Comparison of ENCODE assay signal across 10 cellular contexts in the genomic region with DNA sequence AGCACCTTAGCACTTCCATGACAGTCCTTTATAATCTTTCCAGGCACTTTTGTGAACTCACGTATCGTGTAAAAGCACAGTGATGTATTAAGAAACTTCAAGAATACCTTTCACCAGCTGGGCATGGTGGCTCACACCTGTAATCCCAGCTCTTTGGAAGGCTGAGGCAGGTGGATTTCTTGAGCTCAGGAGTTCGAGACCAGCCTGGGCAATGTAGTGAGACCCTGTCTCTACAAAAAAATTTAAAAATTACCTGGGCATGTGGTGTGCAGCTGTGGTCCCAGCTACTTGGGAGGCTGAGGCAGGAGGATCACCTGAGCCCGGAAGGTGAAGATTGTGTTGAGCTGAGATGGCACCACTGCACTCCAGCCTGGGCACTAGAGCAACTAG. TPM values are rescaled to one million over a fixed set of nuclear protein-coding genes. Genes with fewer than 3 reads are reported as not detected.
DNase-seq lines count a peak whose midpoint lies in the region; ATAC-seq, FAIRE-seq and TF ChIP-seq lines count a peak whose summit lies in the region.
"Not testable (repeated sequence)": the region's sequence is repeated elsewhere in the genome, so short reads cannot be mapped to it uniquely, and the experiment has no call there.
"Had no signal": no experiment of that assay in that cellular context is flagged by ENCODE, and none has a peak within 500 bp of the region (broad histone marks: within the 10 kb centered on the region; RNA-seq: fewer than 3 reads in every experiment).

No MANE protein-coding gene starts in this region.

- not testable (repeated sequence) for H4K20me1 ChIP-seq in Karpas-422 (ENCODE audit: insufficient read depth, low read depth, low read length); K562 (replicated peaks; ENCODE audit: control insufficient read depth, insufficient read depth, low read length)

- DNase-seq in AG10803 (ENCODE audit: low read depth); Karpas-422; K562 (ENCODE audit: extremely low read depth in 1 of 4, low spot score in 3 of 4); fibroblast of villous mesenchyme (ENCODE audit: low read depth); naive thymus-derived CD8-positive, alpha-beta T cell; stimulated activated naive B cell treated with anti-CD40 and anti-IgM and Interleukin-4, amounts not matched to agents 10 μg/mL and 1 μg/mL and 100 μg/mL, for 72 hours: not testable (repeated sequence)
- peak; percentile 19 for DNase-seq in activated CD4-positive, alpha-beta memory T cell treated with anti-CD3 and anti-CD28 coated beads for 36 hours

- ATAC-seq in GM19467 (IDR thresholded peaks at IDR 0.05; ENCODE audit: unreplicated experiment), result peak; percentile 1
- not testable (repeated sequence) for ATAC-seq in K562; stimulated activated naive B cell treated with anti-CD40 and anti-IgM and Interleukin-4, amounts not matched to agents 10 μg/mL and 1 μg/mL and 100 μg/mL, for 72 hours (replicated peaks)
- peak; percentile 5 to 19 for ATAC-seq in naive thymus-derived CD8-positive, alpha-beta T cell

- not testable (repeated sequence) for H3K27me3 ChIP-seq in Karpas-422 (ENCODE audit: low read length); K562 (ENCODE audit: control insufficient read depth in 2 of 2, insufficient read depth in 2 of 2, low read length in 2 of 2)

- H3K27me3 Mint-ChIP-seq in activated CD4-positive, alpha-beta memory T cell treated with anti-CD3 and anti-CD28 coated beads for 36 hours; naive thymus-derived CD8-positive, alpha-beta T cell; stimulated activated naive B cell treated with anti-CD40 and anti-IgM and Interleukin-4, amounts not matched to agents 10 μg/mL and 1 μg/mL and 100 μg/mL, for 72 hours: not testable (repeated sequence)

- H3K4me3 Mint-ChIP-seq in activated CD4-positive, alpha-beta memory T cell treated with anti-CD3 and anti-CD28 coated beads for 36 hours, result peak overlapping the region; percentile 89
- H3K4me3 Mint-ChIP-seq in naive thymus-derived CD8-positive, alpha-beta T cell, result peak overlapping the region; percentile 92 to 98 (median 96)
- H3K4me3 Mint-ChIP-seq in stimulated activated naive B cell treated with anti-CD40 and anti-IgM and Interleukin-4, amounts not matched to agents 10 μg/mL and 1 μg/mL and 100 μg/mL, for 72 hours, result peak overlapping the region; percentile 93 to 98

- TF ChIP-seq EP300 in K562 (IDR thresholded peaks at IDR 0.05; ENCODE audit: low read length), result not testable (repeated sequence)

- FAIRE-seq in K562 (lab: Jason Lieb, UNC), result not testable (repeated sequence)

- not testable (repeated sequence) for TF ChIP-seq RAD21 in K562 (CRISPR knock-in tag; conservative IDR thresholded peaks at IDR 0.05 in 1 of 2, IDR thresholded peaks at IDR 0.05 in 1 of 2)

- intact Hi-C loops in activated CD4-positive, alpha-beta memory T cell treated with anti-CD3 and anti-CD28 coated beads for 36 hours (cut with micrococcal nuclease), result loop anchor here (5.0 kb wide), 1 partner anchor 362 kb away; no protein-coding TSS in a partner anchor
- intact Hi-C loops in K562 (cut with micrococcal nuclease), result not testable (repeated sequence)

- CTCF ChIA-PET in activated CD4-positive, alpha-beta memory T cell treated with anti-CD3 and anti-CD28 coated beads for 36 hours (lab: Charles Lee), result interaction anchor here (1.3 to 1.4 kb wide), 2 partner anchors 39 to 58 kb away, joined by 3 to 7 read pairs; partner anchors contain the start of gene ALKBH2
- CTCF ChIA-PET in K562 (lab: Yijun Ruan, JAX; ENCODE audit: low intra/inter-chr PET ratio), result not testable (repeated sequence)

- TF ChIP-seq CTCF in AG10803 (conservative IDR thresholded peaks at IDR 0.05; ENCODE audit: low read length); K562 (IDR thresholded peaks at IDR 0.05 in 2 of 3, conservative IDR thresholded peaks at IDR 0.05 in 1 of 3; ENCODE audit: insufficient read depth in 2 of 3, low read depth in 1 of 3, low read length in 3 of 3); fibroblast of villous mesenchyme (IDR thresholded peaks at IDR 0.05; ENCODE audit: insufficient read depth, low read depth, low read length): not testable (repeated sequence)

- not testable (repeated sequence) for H3K36me3 Mint-ChIP-seq in activated CD4-positive, alpha-beta memory T cell treated with anti-CD3 and anti-CD28 coated beads for 36 hours; stimulated activated naive B cell treated with anti-CD40 and anti-IgM and Interleukin-4, amounts not matched to agents 10 μg/mL and 1 μg/mL and 100 μg/mL, for 72 hours
- peaks cover 0 to 27% (median 11%) of the 10 kb centered on the region in 3 donors for H3K36me3 Mint-ChIP-seq in naive thymus-derived CD8-positive, alpha-beta T cell

- WGBS in K562 (ENCODE audit: insufficient coverage, low coverage, missing lambda C conversion rate), result 80% methylated on average over 4 of the region's 4 CpGs

- in situ Hi-C loops in K562 (cut with MboI), result not testable (repeated sequence)

- peaks cover 15% of the 10 kb centered on the region for H3K4me1 Mint-ChIP-seq in activated CD4-positive, alpha-beta memory T cell treated with anti-CD3 and anti-CD28 coated beads for 36 hours (ENCODE audit: low read depth)
- peaks cover 7 to 28% (median 19%) of the 10 kb centered on the region in 4 donors for H3K4me1 Mint-ChIP-seq in naive thymus-derived CD8-positive, alpha-beta T cell
- peaks cover 9 to 14% of the 10 kb centered on the region in 2 donors for H3K4me1 Mint-ChIP-seq in stimulated activated naive B cell treated with anti-CD40 and anti-IgM and Interleukin-4, amounts not matched to agents 10 μg/mL and 1 μg/mL and 100 μg/mL, for 72 hours

- peak overlapping the region; percentile 97 for H3K27ac Mint-ChIP-seq in activated CD4-positive, alpha-beta memory T cell treated with anti-CD3 and anti-CD28 coated beads for 36 hours
- H3K27ac Mint-ChIP-seq in naive thymus-derived CD8-positive, alpha-beta T cell, result peak overlapping the region; percentile 93 to 99 (median 96)
- peak overlapping the region; percentile 96 for H3K27ac Mint-ChIP-seq in stimulated activated naive B cell treated with anti-CD40 and anti-IgM and Interleukin-4, amounts not matched to agents 10 μg/mL and 1 μg/mL and 100 μg/mL, for 72 hours

- BruUV-seq in K562 (replicated peaks; lab: Mats Ljungman, UMichigan), result not testable (repeated sequence)

- H3K9me3 Mint-ChIP-seq in activated CD4-positive, alpha-beta memory T cell treated with anti-CD3 and anti-CD28 coated beads for 36 hours; naive thymus-derived CD8-positive, alpha-beta T cell; stimulated activated naive B cell treated with anti-CD40 and anti-IgM and Interleukin-4, amounts not matched to agents 10 μg/mL and 1 μg/mL and 100 μg/mL, for 72 hours: not testable (repeated sequence)

- H3K4me3 ChIP-seq in AG10803 (ENCODE audit: low read length) (peak overlapping the region; percentile 96; the same call in 1 of the 2 replicates), Karpas-422 (ENCODE audit: low read length) (peak overlapping the region; percentile 76), fibroblast of villous mesenchyme (ENCODE audit: low read depth, low read length) (peak overlapping the region; percentile 97)
- not testable (repeated sequence) for H3K4me3 ChIP-seq in K562

- not testable (repeated sequence) for H2AFZ ChIP-seq in Karpas-422 (ENCODE audit: low read length); K562 (ENCODE audit: low read depth, low read length)

- peak overlapping the region; percentile 85 for H3K9ac ChIP-seq in Karpas-422 (ENCODE audit: low read length)
- H3K9ac ChIP-seq in K562 (ENCODE audit: insufficient read depth in 1 of 2, low read depth in 2 of 2, low read length in 2 of 2), result peak overlapping the region in 1 of 2 experiments; percentile 85; a peak in 1 of 4 replicates

- H3K4me2 ChIP-seq in Karpas-422 (ENCODE audit: low read depth, low read length, poor library complexity, severe bottlenecking), result peak overlapping the region; percentile 94
- H3K4me2 ChIP-seq in K562 (ENCODE audit: insufficient read depth, low read length), result 0 out of 2 replicates have a peak overlapping the region, but pooled peaks have one; percentile 89

- not testable (repeated sequence) for TF ChIP-seq POLR2A in K562 (conservative IDR thresholded peaks at IDR 0.05)

- not testable (repeated sequence) for H3K9me3 ChIP-seq in Karpas-422 (ENCODE audit: low read length); K562 (replicated peaks; ENCODE audit: control insufficient read depth, insufficient read depth, low read depth, low read length)

- H3K4me1 ChIP-seq in Karpas-422 (ENCODE audit: low read length), result peaks cover 14% of the 10 kb centered on the region
- not testable (repeated sequence) for H3K4me1 ChIP-seq in K562 (replicated peaks in 1 of 2; ENCODE audit: control insufficient read depth in 2 of 2, insufficient read depth in 2 of 2, low read length in 2 of 2)

- POLR2A ChIA-PET in activated CD4-positive, alpha-beta memory T cell treated with anti-CD3 and anti-CD28 coated beads for 36 hours (lab: Charles Lee), result not testable (repeated sequence)
- POLR2A ChIA-PET in K562 (lab: Yijun Ruan, JAX), result interaction anchor here (1.0 to 1.2 kb wide), 2 partner anchors 12 to 25 kb away, joined by 3 to 4 read pairs; no protein-coding TSS in a partner anchor
- POLR2A ChIA-PET in naive thymus-derived CD8-positive, alpha-beta T cell (lab: Charles Lee), result interaction anchor here (0.6 to 1.5 kb wide), 5 partner anchors 9 to 492 kb away, joined by 3 to 5 read pairs (median 3); partner anchors contain the start of genes ISCU and SSH1

- H3K9me2 ChIP-seq in Karpas-422 (replicated peaks; ENCODE audit: insufficient read depth, low read length), result not testable (repeated sequence)

- H3K36me3 ChIP-seq in Karpas-422 (ENCODE audit: insufficient read depth, low read length); K562 (ENCODE audit: control insufficient read depth, insufficient read depth, low read length): not testable (repeated sequence)

- peak overlapping the region; percentile 47; the same call in 1 of the 2 replicates for H3K27ac ChIP-seq in Karpas-422 (ENCODE audit: low read length)
- not testable (repeated sequence) for H3K27ac ChIP-seq in K562 (ENCODE audit: extremely low read depth, low read depth, low read length)

- H3K79me2 ChIP-seq in Karpas-422 (ENCODE audit: low read length), result peaks cover 23% of the 10 kb centered on the region
- peaks cover 11% of the 10 kb centered on the region; the same call in 1 of the 3 replicates for H3K79me2 ChIP-seq in K562 (ENCODE audit: control insufficient read depth, insufficient read depth, low read length)

- H3K9me1 ChIP-seq in K562 (ENCODE audit: control insufficient read depth, insufficient read depth, low read length), result not testable (repeated sequence)

RNA-seq across cellular contexts. Expression of gene USP30, which starts 1.7 kb away (rescaled TPM):
- total RNA-seq in Karpas-422 (2014; rRNA removed; shearing (Covaris generic); ENCODE audit: low replicate concordance), result 19.3 and 23.7 TPM in 2 replicates
- 10 to 100 TPM; 11.4 to 11.8 TPM for total RNA-seq in activated CD4-positive, alpha-beta memory T cell treated with anti-CD3 and anti-CD28 coated beads for 36 hours
- total RNA-seq in K562 (2011; cell fraction: chromatin; rRNA removed; ENCODE audit: low replicate concordance), result 15.0 and 22.7 TPM in 2 replicates
- total RNA-seq in K562 (2011; cell fraction: nucleolus; rRNA removed), result 9.2 and 12.1 TPM in 2 replicates
- total RNA-seq in K562 (2011; cell fraction: nucleoplasm; rRNA removed), result 13.3 and 15.2 TPM in 2 replicates
- 3.7 and 8.1 TPM in 2 replicates for total RNA-seq in K562 (2014; rRNA removed)
- total RNA-seq in K562 (2014; rRNA removed; fragmentation: Illumina TruSeq; extraction: Trizol), result 2.7 and 3.0 TPM in 2 replicates
- total RNA-seq in K562 (2015; rRNA removed; fragmentation: Illumina TruSeq; extraction: Trizol), result 3.9 and 5.2 TPM in 2 replicates
- total RNA-seq in K562 (2021), result 7.0 and 9.8 TPM in 2 replicates
- 15.1 and 15.2 TPM in 2 replicates for polyA plus RNA-seq in K562 (2011; rRNA removed)
- 12.8 and 24.5 TPM in 2 replicates for polyA plus RNA-seq in K562 (2011; cell fraction: cytosol; rRNA removed)
- polyA plus RNA-seq in K562 (2011; cell fraction: nucleus; rRNA removed), result 27.5 and 29.4 TPM in 2 replicates
- 5.3 and 6.1 TPM in 2 replicates for polyA plus RNA-seq in K562 (2012)
- polyA plus RNA-seq in K562 (2014; fragmentation: Illumina TruSeq; extraction: Trizol), result 8.7 and 9.4 TPM in 2 replicates
- 1 to 10 TPM; 1.4 to 2.6 TPM for polyA plus RNA-seq in K562 (2014; fragmentation: Nextera tagmentation; extraction: Ambion mirVana)
- 5.6 and 8.4 TPM in 2 replicates for polyA plus RNA-seq in K562 (2014; rRNA removed)
- 9.4 and 12.9 TPM in 2 replicates for polyA minus RNA-seq in K562 (2011; rRNA and poly(A)+ RNA removed)
- polyA minus RNA-seq in K562 (2011; cell fraction: cytosol; rRNA and poly(A)+ RNA removed), result 6.4 and 9.4 TPM in 2 replicates
- 6.3 and 7.9 TPM in 2 replicates for polyA minus RNA-seq in K562 (2011; cell fraction: nucleus; rRNA and poly(A)+ RNA removed)
- 8.4 and 9.1 TPM in 2 replicates for total RNA-seq in fibroblast of villous mesenchyme
- total RNA-seq in naive thymus-derived CD8-positive, alpha-beta T cell, result 10 to 100 TPM in 1 of 2 experiments, 1 to 10 TPM in 1; 9.8 to 12.1 TPM
- polyA plus RNA-seq in naive thymus-derived CD8-positive, alpha-beta T cell, result 10 to 100 TPM in 2 of 3 donors, 1 to 10 TPM in 1; 9.8 to 11.5 (median 10.2) TPM

RNA-seq across cellular contexts. Expression of gene SVOP, which starts 33.3 kb away (rescaled TPM):
- total RNA-seq in Karpas-422 (2014; rRNA removed; shearing (Covaris generic); ENCODE audit: low replicate concordance), result 0.04 TPM in 1 of 2 replicates, not detected in the other
- not detected for total RNA-seq in activated CD4-positive, alpha-beta memory T cell treated with anti-CD3 and anti-CD28 coated beads for 36 hours
- not detected in 2 replicates for total RNA-seq in K562 (2011; cell fraction: chromatin; rRNA removed; ENCODE audit: low replicate concordance)
- not detected in 2 replicates for total RNA-seq in K562 (2011; cell fraction: nucleolus; rRNA removed)
- total RNA-seq in K562 (2011; cell fraction: nucleoplasm; rRNA removed), result 0.07 TPM in 1 of 2 replicates, not detected in the other
- total RNA-seq in K562 (2014; rRNA removed), result 0.05 and 0.08 TPM in 2 replicates
- total RNA-seq in K562 (2014; rRNA removed; fragmentation: Illumina TruSeq; extraction: Trizol), result 0.04 TPM in 1 of 2 replicates, not detected in the other
- total RNA-seq in K562 (2015; rRNA removed; fragmentation: Illumina TruSeq; extraction: Trizol), result 0.07 and 0.08 TPM in 2 replicates
- total RNA-seq in K562 (2021), result 0.09 TPM in 2 replicates
- 0.01 TPM in 2 replicates for polyA plus RNA-seq in K562 (2011; rRNA removed)
- polyA plus RNA-seq in K562 (2011; cell fraction: cytosol; rRNA removed), result 0.01 and 0.03 TPM in 2 replicates
- polyA plus RNA-seq in K562 (2011; cell fraction: nucleus; rRNA removed), result not detected in 2 replicates
- polyA plus RNA-seq in K562 (2012), result 0.07 and 0.15 TPM in 2 replicates
- polyA plus RNA-seq in K562 (2014; fragmentation: Illumina TruSeq; extraction: Trizol), result 0.04 and 0.07 TPM in 2 replicates
- polyA plus RNA-seq in K562 (2014; fragmentation: Nextera tagmentation; extraction: Ambion mirVana), result under 1 TPM in 1 of 2 experiments, not detected in 1; 0.01 TPM
- polyA plus RNA-seq in K562 (2014; rRNA removed), result 0.07 and 0.12 TPM in 2 replicates
- not detected in 2 replicates for polyA minus RNA-seq in K562 (2011; rRNA and poly(A)+ RNA removed)
- not detected in 2 replicates for polyA minus RNA-seq in K562 (2011; cell fraction: cytosol; rRNA and poly(A)+ RNA removed)
- polyA minus RNA-seq in K562 (2011; cell fraction: nucleus; rRNA and poly(A)+ RNA removed), result under 0.01 TPM in 2 replicates
- not detected in 2 replicates for total RNA-seq in fibroblast of villous mesenchyme
- total RNA-seq in naive thymus-derived CD8-positive, alpha-beta T cell, result not detected
- not detected for polyA plus RNA-seq in naive thymus-derived CD8-positive, alpha-beta T cell
- total RNA-seq: NCI-H460, thyroid gland had no signal

RNA-seq across cellular contexts. Expression of gene ALKBH2, which starts 39.2 kb away (rescaled TPM):
- 30.6 and 47.7 TPM in 2 replicates for total RNA-seq in Karpas-422 (2014; rRNA removed; shearing (Covaris generic); ENCODE audit: low replicate concordance)
- total RNA-seq in activated CD4-positive, alpha-beta memory T cell treated with anti-CD3 and anti-CD28 coated beads for 36 hours, result 10 to 100 TPM; 23.9 to 28.6 TPM
- 25.1 and 31.3 TPM in 2 replicates for total RNA-seq in K562 (2011; cell fraction: chromatin; rRNA removed; ENCODE audit: low replicate concordance)
- total RNA-seq in K562 (2011; cell fraction: nucleolus; rRNA removed), result 28.5 and 32.2 TPM in 2 replicates
- 27.3 and 31.1 TPM in 2 replicates for total RNA-seq in K562 (2011; cell fraction: nucleoplasm; rRNA removed)
- total RNA-seq in K562 (2014; rRNA removed) (56.1 and 60.4 TPM in 2 replicates), K562 (2014; rRNA removed; fragmentation: Illumina TruSeq; extraction: Trizol) (30.9 and 43.8 TPM in 2 replicates), K562 (2015; rRNA removed; fragmentation: Illumina TruSeq; extraction: Trizol) (39.7 and 41.9 TPM in 2 replicates), K562 (2021) (37.3 and 41.9 TPM in 2 replicates), fibroblast of villous mesenchyme (13.2 and 16.0 TPM in 2 replicates)
- polyA plus RNA-seq in K562 (2011; rRNA removed) (30.9 and 32.3 TPM in 2 replicates), K562 (2014; fragmentation: Illumina TruSeq; extraction: Trizol) (44.6 and 50.0 TPM in 2 replicates), K562 (2014; fragmentation: Nextera tagmentation; extraction: Ambion mirVana) (10 to 100 TPM in 1 of 2 experiments, 1 to 10 TPM in 1; 5.9 to 13.6 TPM), K562 (2014; rRNA removed) (47.4 and 50.5 TPM in 2 replicates)
- 26.2 and 28.1 TPM in 2 replicates for polyA plus RNA-seq in K562 (2011; cell fraction: cytosol; rRNA removed)
- 55.9 and 59.7 TPM in 2 replicates for polyA plus RNA-seq in K562 (2011; cell fraction: nucleus; rRNA removed)
- 27.2 and 38.5 TPM in 2 replicates for polyA plus RNA-seq in K562 (2012)
- 13.6 and 16.5 TPM in 2 replicates for polyA minus RNA-seq in K562 (2011; rRNA and poly(A)+ RNA removed)
- 9.6 and 14.5 TPM in 2 replicates for polyA minus RNA-seq in K562 (2011; cell fraction: cytosol; rRNA and poly(A)+ RNA removed)
- polyA minus RNA-seq in K562 (2011; cell fraction: nucleus; rRNA and poly(A)+ RNA removed), result 12.3 and 14.2 TPM in 2 replicates
- total RNA-seq in naive thymus-derived CD8-positive, alpha-beta T cell, result 10 to 100 TPM; 20.8 to 23.2 TPM
- 10 to 100 TPM; 11.5 to 22.5 (median 19.1) TPM for polyA plus RNA-seq in naive thymus-derived CD8-positive, alpha-beta T cell

RNA-seq across cellular contexts. Expression of gene UNG, which starts 43.3 kb away (rescaled TPM):
- total RNA-seq in Karpas-422 (2014; rRNA removed; shearing (Covaris generic); ENCODE audit: low replicate concordance), result 28.8 and 31.6 TPM in 2 replicates
- total RNA-seq in activated CD4-positive, alpha-beta memory T cell treated with anti-CD3 and anti-CD28 coated beads for 36 hours, result 10 to 100 TPM; 57.9 to 61.9 TPM
- total RNA-seq in K562 (2011; cell fraction: chromatin; rRNA removed; ENCODE audit: low replicate concordance), result 9.3 and 11.4 TPM in 2 replicates
- 8.4 and 9.2 TPM in 2 replicates for total RNA-seq in K562 (2011; cell fraction: nucleolus; rRNA removed)
- 9.5 and 10.8 TPM in 2 replicates for total RNA-seq in K562 (2011; cell fraction: nucleoplasm; rRNA removed)
- total RNA-seq in K562 (2014; rRNA removed) (47.0 and 67.3 TPM in 2 replicates), K562 (2014; rRNA removed; fragmentation: Illumina TruSeq; extraction: Trizol) (37.9 and 42.9 TPM in 2 replicates), K562 (2015; rRNA removed; fragmentation: Illumina TruSeq; extraction: Trizol) (41.7 and 42.2 TPM in 2 replicates), K562 (2021) (59.8 and 65.9 TPM in 2 replicates), fibroblast of villous mesenchyme (16.4 and 31.5 TPM in 2 replicates)
- polyA plus RNA-seq in K562 (2011; rRNA removed) (23.9 and 26.3 TPM in 2 replicates), K562 (2014; fragmentation: Illumina TruSeq; extraction: Trizol) (48.3 and 49.4 TPM in 2 replicates), K562 (2014; fragmentation: Nextera tagmentation; extraction: Ambion mirVana) (10 to 100 TPM in 1 of 2 experiments, 1 to 10 TPM in 1; 8.4 to 11.9 TPM), K562 (2014; rRNA removed) (38.6 and 41.0 TPM in 2 replicates)
- polyA plus RNA-seq in K562 (2011; cell fraction: cytosol; rRNA removed), result 15.9 and 20.4 TPM in 2 replicates
- 14.2 and 16.3 TPM in 2 replicates for polyA plus RNA-seq in K562 (2011; cell fraction: nucleus; rRNA removed)
- 27.0 and 44.7 TPM in 2 replicates for polyA plus RNA-seq in K562 (2012)
- 11.0 and 11.6 TPM in 2 replicates for polyA minus RNA-seq in K562 (2011; rRNA and poly(A)+ RNA removed)
- 14.7 and 15.7 TPM in 2 replicates for polyA minus RNA-seq in K562 (2011; cell fraction: cytosol; rRNA and poly(A)+ RNA removed)
- 5.8 and 7.0 TPM in 2 replicates for polyA minus RNA-seq in K562 (2011; cell fraction: nucleus; rRNA and poly(A)+ RNA removed)
- total RNA-seq in naive thymus-derived CD8-positive, alpha-beta T cell, result 10 to 100 TPM; 13.6 to 15.0 TPM
- polyA plus RNA-seq in naive thymus-derived CD8-positive, alpha-beta T cell, result 10 to 100 TPM; 21.0 to 26.8 (median 24.0) TPM
